In genomic region chr3:138494607-138494929, GRCh38 we compare ENCODE assay signal across 1 cellular context.
TF ChIP-seq lines count a peak whose summit lies in the region.

No MANE protein-coding gene starts in this region.

TF ChIP-seq in IMR-90, 13 proteins besides CTCF, POLR2A, EP300 and RAD21 (continued from another document):
- TF ChIP-seq ELK1 (IDR thresholded peaks at IDR 0.05; ENCODE audit: borderline replicate concordance, low read depth, low read length), result no peak
- TF ChIP-seq CHD1 (IDR thresholded peaks at IDR 0.05; ENCODE audit: low read depth, low read length), result no peak
- no peak for TF ChIP-seq MAZ (IDR thresholded peaks at IDR 0.05; ENCODE audit: borderline replicate concordance, low read depth, low read length)
- no peak for TF ChIP-seq RFX5 (IDR thresholded peaks at IDR 0.05; ENCODE audit: low read depth, low read length)
- no peak for TF ChIP-seq SMC3 (IDR thresholded peaks at IDR 0.05; ENCODE audit: low read depth, low read length)
- TF ChIP-seq NFE2L2 (IDR thresholded peaks at IDR 0.05; ENCODE audit: low read depth, low read length), result no peak
- no peak for TF ChIP-seq MXI1 (IDR thresholded peaks at IDR 0.05; ENCODE audit: borderline replicate concordance, low read depth, low read length)
- TF ChIP-seq CEBPB (IDR thresholded peaks at IDR 0.05; ENCODE audit: low read depth, low read length), result no peak
- TF ChIP-seq MAFK (IDR thresholded peaks at IDR 0.05; ENCODE audit: low read depth, low read length), result no peak
- TF ChIP-seq FOS (IDR thresholded peaks at IDR 0.05; ENCODE audit: low read depth, low read length), result no peak
- TF ChIP-seq BHLHE40 (IDR thresholded peaks at IDR 0.05; ENCODE audit: low read depth, low read length), result no peak
